18 cellular contexts compared by ENCODE assay signal in the genomic region with DNA sequence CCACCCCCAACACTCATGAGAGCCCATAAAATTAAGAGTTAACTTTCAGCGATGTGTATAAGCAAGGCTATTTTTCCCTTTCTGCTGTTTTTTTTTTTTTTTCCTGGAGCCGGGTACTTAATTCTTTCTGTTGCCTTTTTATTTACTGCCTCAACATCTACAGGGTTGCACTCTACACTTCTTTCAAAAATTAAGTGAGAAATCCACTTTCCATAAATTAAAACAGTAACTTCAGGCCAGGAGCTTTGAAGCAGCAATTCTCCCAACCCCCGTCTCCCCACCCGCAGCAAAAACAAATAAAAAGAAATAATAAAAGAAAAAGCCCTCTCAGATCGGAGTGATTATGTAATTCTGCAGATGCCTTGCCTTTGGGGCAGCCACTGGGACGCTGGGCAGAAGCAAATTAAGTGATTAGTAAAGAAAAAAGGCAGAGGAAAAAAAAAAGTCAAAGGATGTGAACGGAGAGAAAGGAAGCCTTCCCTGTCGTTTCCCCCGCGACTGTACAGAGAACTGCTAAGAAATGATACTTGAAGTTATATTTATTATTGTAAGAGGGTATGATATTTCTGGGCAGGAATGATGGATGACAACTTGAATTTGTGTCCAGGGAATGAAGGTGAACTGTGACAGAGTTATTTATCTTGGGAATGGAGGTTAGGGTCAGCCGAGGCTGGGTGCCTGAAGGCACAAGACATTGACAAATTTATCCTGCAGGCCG.
DNase-seq lines count a peak whose midpoint lies in the region; ATAC-seq and TF ChIP-seq lines count a peak whose summit lies in the region.
"Had no signal": no experiment of that assay in that cellular context is flagged by ENCODE, and none has a peak within 500 bp of the region (broad histone marks: within the 10 kb centered on the region; RNA-seq: fewer than 3 reads in every experiment).

No MANE protein-coding gene starts in this region.

- peaks cover 10% of the 10 kb centered on the region for H3K9me3 Mint-ChIP-seq in Caco-2 (ENCODE audit: unreplicated experiment)
- H3K9me3 Mint-ChIP-seq in progenitor cell of endocrine pancreas (ENCODE audit: low read depth) = peaks cover 6% of the 10 kb centered on the region
- peaks cover 3% of the 10 kb centered on the region for H3K9me3 Mint-ChIP-seq in activated naive CD8-positive, alpha-beta T cell treated with anti-CD3 and anti-CD28 coated beads for 36 hours

- H3K4me1 Mint-ChIP-seq in Caco-2 (ENCODE audit: low read depth, unreplicated experiment) (peaks cover 21% of the 10 kb centered on the region), progenitor cell of endocrine pancreas (ENCODE audit: low read depth) (peaks cover 34% of the 10 kb centered on the region)
- no peaks in the 10 kb centered on the region for H3K4me1 Mint-ChIP-seq in activated naive CD8-positive, alpha-beta T cell treated with anti-CD3 and anti-CD28 coated beads for 36 hours
- H3K4me1 Mint-ChIP-seq: CD4-positive, alpha-beta memory T cell; naive B cell had no signal

- H3K27ac Mint-ChIP-seq in Caco-2 (ENCODE audit: unreplicated experiment) (peak overlapping the region; percentile 18), progenitor cell of endocrine pancreas (peak overlapping the region; percentile 7)
- H3K27ac Mint-ChIP-seq in activated naive CD8-positive, alpha-beta T cell treated with anti-CD3 and anti-CD28 coated beads for 36 hours = no peak overlapping the region
- H3K27ac Mint-ChIP-seq: CD4-positive, alpha-beta memory T cell had no signal

- CTCF ChIA-PET in Caco-2 (lab: Charles Lee) = interaction anchor here (0.7 to 1.0 kb wide), 2 partner anchors 81 to 132 kb away, joined by 3 to 6 read pairs; no protein-coding TSS in a partner anchor

- peaks cover 16% of the 10 kb centered on the region; the same call in 1 of the 2 replicates for H3K9me3 ChIP-seq in Caco-2

- DNase-seq in Caco-2 = no peak
- peak; percentile 5 for DNase-seq in globus pallidus (ENCODE audit: low spot score)
- DNase-seq in progenitor cell of endocrine pancreas (ENCODE audit: low spot score, unreplicated experiment) = no peak
- DNase-seq in stimulated activated CD4-positive, alpha-beta T cell treated with anti-CD3 and anti-CD28 coated beads, Interleukin-12 subunit alpha, Interleukin-12 subunit beta, amount 100 ng/mL, for 4 hours = no peak
- no peak for DNase-seq in activated naive CD8-positive, alpha-beta T cell treated with anti-CD3 and anti-CD28 coated beads for 36 hours
- DNase-seq in NCI-H1417 treated with DMSO at 0.1 percent for 48 hours (lab: John Stamatoyannopoulos, UW) = no peak
- DNase-seq: activated CD4-positive, alpha-beta T cell treated with anti-CD3 and anti-CD28 coated beads, Interleukin-2, amount 50 U/mL, for 4 hours; activated naive CD4-positive, alpha-beta T cell treated with anti-CD3 and anti-CD28 coated beads, Interleukin-2, amount 50 U/mL, for 16 hours; activated T-cell treated with anti-CD3 and anti-CD28 coated beads, Interleukin-2, amount 50 U/mL, for 4 hours; CD4-positive, alpha-beta memory T cell; esophagus squamous epithelium; MM.1S; naive B cell; NCI-H2171; stimulated activated naive CD4-positive, alpha-beta T cell; T-helper 1 cell had no signal

- TF ChIP-seq CTCF in Caco-2 (IDR thresholded peaks at IDR 0.05; ENCODE audit: insufficient read depth in 1 of 2, low read depth in 1 of 2, low read length in 1 of 2, severe bottlenecking in 1 of 2, unreplicated experiment in 1 of 2) (no peak), progenitor cell of endocrine pancreas (IDR thresholded peaks at IDR 0.05; ENCODE audit: unreplicated experiment) (no peak)

- H3K36me3 Mint-ChIP-seq in Caco-2 (ENCODE audit: insufficient read depth, unreplicated experiment) = peaks cover 5% of the 10 kb centered on the region
- peaks cover 2% of the 10 kb centered on the region for H3K36me3 Mint-ChIP-seq in progenitor cell of endocrine pancreas (ENCODE audit: insufficient read depth)
- no peaks in the 10 kb centered on the region for H3K36me3 Mint-ChIP-seq in activated naive CD8-positive, alpha-beta T cell treated with anti-CD3 and anti-CD28 coated beads for 36 hours
- H3K36me3 Mint-ChIP-seq: CD4-positive, alpha-beta memory T cell; naive B cell had no signal

- H3K36me3 ChIP-seq in Caco-2 (ENCODE audit: control insufficient read depth, insufficient read depth, low read length) = no peaks in the 10 kb centered on the region
- H3K36me3 ChIP-seq: esophagus squamous epithelium had no signal

- H3K4me3 Mint-ChIP-seq in Caco-2 (ENCODE audit: unreplicated experiment) = no peak overlapping the region
- peak overlapping the region; percentile 17 for H3K4me3 Mint-ChIP-seq in progenitor cell of endocrine pancreas (ENCODE audit: low read depth)
- no peak overlapping the region for H3K4me3 Mint-ChIP-seq in activated naive CD8-positive, alpha-beta T cell treated with anti-CD3 and anti-CD28 coated beads for 36 hours
- H3K4me3 Mint-ChIP-seq: activated T-cell treated with anti-CD3 and anti-CD28 coated beads, Interleukin-2, amount 50 U/mL, for 4 hours; CD4-positive, alpha-beta memory T cell; naive B cell had no signal

- POLR2A ChIA-PET in Caco-2 (lab: Charles Lee) = no interaction called here

- no TSS peak for BruUV-seq in Caco-2 (replicated peaks; lab: Mats Ljungman, UMichigan)

- no peaks in the 10 kb centered on the region for H3K27me3 ChIP-seq in Caco-2 (replicated peaks; ENCODE audit: control insufficient read depth, insufficient read depth, low read length)
- H3K27me3 ChIP-seq: esophagus squamous epithelium had no signal

- ATAC-seq in SK-N-SH treated with all-trans-retinoic acid at 6 μM for 48 hours = peak; percentile 12; the same call in 1 of the 3 replicates
- no peak for ATAC-seq in GM21528 (IDR thresholded peaks at IDR 0.05; ENCODE audit: low FRiP score, unreplicated experiment)
- ATAC-seq: activated T-cell treated with anti-CD3 and anti-CD28 coated beads, Interleukin-2, amount 50 U/mL, for 4 hours had no signal

- peaks cover 14% of the 10 kb centered on the region for H3K4me1 ChIP-seq in Caco-2

- H3K27me3 Mint-ChIP-seq in Caco-2 (ENCODE audit: insufficient read depth, unreplicated experiment) (no peaks in the 10 kb centered on the region), progenitor cell of endocrine pancreas (peaks cover 3% of the 10 kb centered on the region)
- H3K27me3 Mint-ChIP-seq in activated naive CD8-positive, alpha-beta T cell treated with anti-CD3 and anti-CD28 coated beads for 36 hours = peaks cover 12% of the 10 kb centered on the region

- intact Hi-C loops in Caco-2 (cut with micrococcal nuclease; ENCODE audit: unreplicated experiment) = loop anchor here (10.0 kb wide), 1 partner anchor 510 kb away; no protein-coding TSS in a partner anchor

- H3K4me3 ChIP-seq in Caco-2 (ENCODE audit: low read depth, low read length) = no peak overlapping the region

TF ChIP-seq in SK-N-SH treated with all-trans-retinoic acid at 6 μM for 48 hours, 23 proteins besides CTCF, POLR2A, EP300 and RAD21 (continues in another document):
- TF ChIP-seq BACH2 (CRISPR knock-in tag; IDR thresholded peaks at IDR 0.05; ENCODE audit: borderline replicate concordance) (no peak), CREB5 (CRISPR knock-in tag; IDR thresholded peaks at IDR 0.05; ENCODE audit: low read depth) (no peak), ZNF8 (CRISPR knock-in tag; IDR thresholded peaks at IDR 0.05) (no peak), OSR1 (CRISPR knock-in tag; IDR thresholded peaks at IDR 0.05) (no peak), ZNF70 (CRISPR knock-in tag; IDR thresholded peaks at IDR 0.05) (no peak), GLIS3 (CRISPR knock-in tag; IDR thresholded peaks at IDR 0.05) (no peak), CSDC2 (CRISPR knock-in tag; IDR thresholded peaks at IDR 0.05) (no peak), TCF4 (CRISPR knock-in tag; IDR thresholded peaks at IDR 0.05; ENCODE audit: borderline replicate concordance) (no peak), ESRRG (CRISPR knock-in tag; IDR thresholded peaks at IDR 0.05) (no peak), PPARA (CRISPR knock-in tag; IDR thresholded peaks at IDR 0.05; ENCODE audit: borderline replicate concordance) (no peak)
- TF ChIP-seq, protein P1, sequence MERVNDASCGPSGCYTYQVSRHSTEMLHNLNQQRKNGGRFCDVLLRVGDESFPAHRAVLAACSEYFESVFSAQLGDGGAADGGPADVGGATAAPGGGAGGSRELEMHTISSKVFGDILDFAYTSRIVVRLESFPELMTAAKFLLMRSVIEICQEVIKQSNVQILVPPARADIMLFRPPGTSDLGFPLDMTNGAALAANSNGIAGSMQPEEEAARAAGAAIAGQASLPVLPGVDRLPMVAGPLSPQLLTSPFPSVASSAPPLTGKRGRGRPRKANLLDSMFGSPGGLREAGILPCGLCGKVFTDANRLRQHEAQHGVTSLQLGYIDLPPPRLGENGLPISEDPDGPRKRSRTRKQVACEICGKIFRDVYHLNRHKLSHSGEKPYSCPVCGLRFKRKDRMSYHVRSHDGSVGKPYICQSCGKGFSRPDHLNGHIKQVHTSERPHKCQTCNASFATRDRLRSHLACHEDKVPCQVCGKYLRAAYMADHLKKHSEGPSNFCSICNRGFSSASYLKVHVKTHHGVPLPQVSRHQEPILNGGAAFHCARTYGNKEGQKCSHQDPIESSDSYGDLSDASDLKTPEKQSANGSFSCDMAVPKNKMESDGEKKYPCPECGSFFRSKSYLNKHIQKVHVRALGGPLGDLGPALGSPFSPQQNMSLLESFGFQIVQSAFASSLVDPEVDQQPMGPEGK (CRISPR knock-in tag; IDR thresholded peaks at IDR 0.05; ENCODE audit: borderline replicate concordance) = no peak
